ENCODE assay signal across 11 cellular contexts in the genomic region with DNA sequence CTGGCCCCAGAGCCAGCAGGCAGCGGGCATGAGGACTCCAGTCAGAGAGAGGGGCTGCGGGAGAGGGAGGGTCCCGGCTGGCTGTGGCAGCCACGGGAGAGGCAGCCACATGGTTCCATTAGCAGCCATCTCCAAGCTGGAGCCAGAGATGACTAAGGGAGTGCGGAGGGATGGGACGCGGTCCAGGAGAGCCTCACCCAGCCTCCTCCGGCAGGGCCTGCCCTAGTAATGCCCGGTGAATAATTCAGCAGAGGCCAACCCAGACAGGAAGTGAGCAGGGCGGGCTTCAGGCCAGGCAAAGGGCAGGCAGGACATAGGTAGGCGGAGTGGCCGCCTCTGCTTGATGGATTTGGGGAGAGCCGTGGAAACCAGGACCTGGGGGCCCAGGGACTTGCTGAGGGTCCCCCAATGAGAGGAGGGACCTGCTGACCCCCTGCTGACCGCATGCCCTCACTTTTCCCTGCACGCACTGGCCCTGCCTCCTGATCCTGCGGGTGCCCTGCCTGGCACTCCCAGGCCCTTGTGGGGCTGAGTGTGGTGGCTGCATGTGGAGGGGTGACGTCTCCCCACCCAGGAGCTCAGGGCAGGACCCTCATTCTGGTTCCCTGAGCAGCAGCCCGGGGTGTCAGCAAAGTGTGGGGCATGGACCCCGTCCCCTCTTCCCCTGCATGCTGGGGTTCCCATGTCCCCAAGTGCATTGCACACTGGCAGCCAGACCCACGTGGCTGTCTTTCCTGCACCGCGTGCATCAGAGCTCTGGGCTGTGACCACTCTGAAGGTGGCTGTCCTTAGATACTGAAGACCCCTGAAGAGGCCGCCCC. TPM values are rescaled to one million over a fixed set of nuclear protein-coding genes. Genes with fewer than 3 reads are reported as not detected.
DNase-seq lines count a peak whose midpoint lies in the region; ATAC-seq, FAIRE-seq and TF ChIP-seq lines count a peak whose summit lies in the region.
"Had no signal": no experiment of that assay in that cellular context is flagged by ENCODE, and none has a peak within 500 bp of the region (broad histone marks: within the 10 kb centered on the region; RNA-seq: fewer than 3 reads in every experiment).

No MANE protein-coding gene starts in this region.

- peak; percentile 97 for DNase-seq in A172 (ENCODE audit: low spot score)
- DNase-seq in HS-5 (ENCODE audit: low read depth), result peak; percentile 79
- DNase-seq in astrocyte of the hippocampus (ENCODE audit: low read depth, low spot score), result peak; percentile 41
- DNase-seq in keratinocyte (ENCODE audit: low read depth, low spot score), result no peak
- DNase-seq in stimulated activated CD4-positive, alpha-beta T cell treated with anti-CD3 and anti-CD28 coated beads, Interleukin-2, amount 100 ng/mL, for 48 hours, result no peak
- no peak for DNase-seq in nucleus accumbens (lab: John Stamatoyannopoulos, UW)
- no peak for DNase-seq in CD8-positive, alpha-beta T cell
- DNase-seq: activated CD4-positive, alpha-beta T cell treated with anti-CD3 and anti-CD28 coated beads for 36 hours; activated naive CD4-positive, alpha-beta T cell treated with anti-CD3 and anti-CD28 coated beads for 36 hours; stimulated activated naive CD8-positive, alpha-beta T cell treated with anti-CD3 and anti-CD28 coated beads, Interleukin-15, Interleukin-2, amounts not matched to agents 100 U/mL and 50 U/mL, for 24 hours had no signal

- no peak overlapping the region for H2AFZ ChIP-seq in keratinocyte (ENCODE audit: control insufficient read depth, low read length)

- CTCF ChIA-PET in CD8-positive, alpha-beta T cell (lab: Charles Lee), result interaction anchor here (0.6 kb wide), 1 partner anchor 12 kb away, joined by 3 read pairs; no protein-coding TSS in a partner anchor

- no peaks in the 10 kb centered on the region for H3K9me3 ChIP-seq in keratinocyte (ENCODE audit: control insufficient read depth, low read depth, low read length)
- H3K9me3 ChIP-seq in CD8-positive, alpha-beta T cell (ENCODE audit: low read length), result no peaks in the 10 kb centered on the region

- intact Hi-C loops in CD8-positive, alpha-beta T cell (cut with DNase I, micrococcal nuclease), result no loop called here

- ATAC-seq in GM19395 (IDR thresholded peaks at IDR 0.05; ENCODE audit: unreplicated experiment), result no peak
- no peak for ATAC-seq in CD8-positive, alpha-beta T cell
- ATAC-seq: activated CD4-positive, alpha-beta T cell treated with anti-CD3 and anti-CD28 coated beads for 36 hours; stimulated activated naive CD8-positive, alpha-beta T cell treated with anti-CD3 and anti-CD28 coated beads, Interleukin-15, Interleukin-2, amounts not matched to agents 100 U/mL and 50 U/mL, for 24 hours had no signal

- H3K4me1 Mint-ChIP-seq in CD8-positive, alpha-beta T cell (ENCODE audit: low read depth), result no peaks in the 10 kb centered on the region

- no peak overlapping the region for H3K4me3 Mint-ChIP-seq in CD8-positive, alpha-beta T cell
- H3K4me3 Mint-ChIP-seq: activated CD4-positive, alpha-beta T cell treated with anti-CD3 and anti-CD28 coated beads for 36 hours; activated naive CD4-positive, alpha-beta T cell treated with anti-CD3 and anti-CD28 coated beads for 36 hours had no signal

- no peaks in the 10 kb centered on the region for H3K36me3 Mint-ChIP-seq in CD8-positive, alpha-beta T cell

- no peaks in the 10 kb centered on the region for H3K9me3 Mint-ChIP-seq in CD8-positive, alpha-beta T cell
- H3K9me3 Mint-ChIP-seq: activated naive CD4-positive, alpha-beta T cell treated with anti-CD3 and anti-CD28 coated beads for 36 hours had no signal

- POLR2A ChIA-PET in CD8-positive, alpha-beta T cell (lab: Charles Lee), result no interaction called here

- no peak overlapping the region for H3K9ac ChIP-seq in keratinocyte (ENCODE audit: control insufficient read depth, extremely low read depth, insufficient read depth, low read length)

- no peak overlapping the region for H3K27ac Mint-ChIP-seq in CD8-positive, alpha-beta T cell
- H3K27ac Mint-ChIP-seq: activated CD4-positive, alpha-beta T cell treated with anti-CD3 and anti-CD28 coated beads for 36 hours; activated naive CD4-positive, alpha-beta T cell treated with anti-CD3 and anti-CD28 coated beads for 36 hours had no signal

- no peaks in the 10 kb centered on the region for H3K9me1 ChIP-seq in keratinocyte (ENCODE audit: control insufficient read depth, extremely low read depth, insufficient read depth, low read length)

- peaks cover 10% of the 10 kb centered on the region for H3K4me1 ChIP-seq in keratinocyte (ENCODE audit: control insufficient read depth, extremely low read depth, insufficient read depth, low read length)
- no peaks in the 10 kb centered on the region for H3K4me1 ChIP-seq in CD8-positive, alpha-beta T cell (ENCODE audit: insufficient read depth, low read length)

- no peak for TF ChIP-seq CTCF in keratinocyte (optimal IDR thresholded peaks at IDR 0.05 in 1 of 3, IDR thresholded peaks at IDR 0.05 in 1 of 3, conservative IDR thresholded peaks at IDR 0.05 in 1 of 3; ENCODE audit: extremely low read depth in 1 of 3, insufficient read depth in 2 of 3, low read length in 3 of 3)
- no peak for TF ChIP-seq CTCF in CD8-positive, alpha-beta T cell (IDR thresholded peaks at IDR 0.05)

- FAIRE-seq in keratinocyte (lab: Jason Lieb, UNC), result peak; percentile 23

- H3K27me3 Mint-ChIP-seq in CD8-positive, alpha-beta T cell (ENCODE audit: low read depth), result peaks cover 35% of the 10 kb centered on the region

- no peaks in the 10 kb centered on the region for H3K36me3 ChIP-seq in keratinocyte (ENCODE audit: control insufficient read depth in 2 of 2, extremely low read depth in 1 of 2, insufficient read depth in 2 of 2, low read length in 2 of 2)
- H3K36me3 ChIP-seq in CD8-positive, alpha-beta T cell (ENCODE audit: insufficient read depth, low read length), result no peaks in the 10 kb centered on the region

- no peak overlapping the region for H3K4me2 ChIP-seq in keratinocyte (ENCODE audit: control insufficient read depth, extremely low read depth, insufficient read depth, low read depth, low read length)

- no peaks in the 10 kb centered on the region for H3K79me2 ChIP-seq in keratinocyte (ENCODE audit: control insufficient read depth, insufficient read depth, low read length)

- dilution Hi-C loops in keratinocyte (cut with MboI; ENCODE audit: extremely low pct_ligation_motif_present, low sequenced_read_pairs), result no loop called here

- H3K27me3 ChIP-seq in keratinocyte (ENCODE audit: control insufficient read depth, extremely low read depth, insufficient read depth, low read length), result peaks cover 12% of the 10 kb centered on the region
- H3K27me3 ChIP-seq in CD8-positive, alpha-beta T cell (ENCODE audit: insufficient read depth, low read length), result no peaks in the 10 kb centered on the region

- H3K27ac ChIP-seq in keratinocyte (ENCODE audit: control insufficient read depth, insufficient read depth, low read length), result no peak overlapping the region
- no peak overlapping the region for H3K27ac ChIP-seq in CD8-positive, alpha-beta T cell (ENCODE audit: low read depth, low read length)

- H4K20me1 ChIP-seq in keratinocyte (ENCODE audit: control insufficient read depth, extremely low read depth, insufficient read depth, low read length), result no peaks in the 10 kb centered on the region

- no peak overlapping the region for H3K4me3 ChIP-seq in keratinocyte (ENCODE audit: control insufficient read depth in 2 of 3, extremely low read depth in 1 of 3, insufficient read depth in 2 of 3, low read depth in 1 of 3, low read length in 3 of 3)
- H3K4me3 ChIP-seq in CD8-positive, alpha-beta T cell (ENCODE audit: low read depth, low read length), result no peak overlapping the region

RNA-seq across cellular contexts. Expression of a gene that starts 51.8 kb away (rescaled TPM):
- total RNA-seq in A172 (2014; rRNA removed; shearing (Covaris generic)), result 26.5 and 34.8 TPM in 2 replicates
- 0.43 to 1.8 TPM (median 1.4 TPM) in 3 replicates for polyA plus RNA-seq in keratinocyte
- 19.0 TPM for polyA plus RNA-seq in keratinocyte (2011; ENCODE audit: low read depth)
- polyA plus RNA-seq in keratinocyte (2011; cell fraction: cytosol; rRNA removed), result 0.28 and 0.35 TPM in 2 replicates
- polyA plus RNA-seq in keratinocyte (2011; cell fraction: nucleus; rRNA removed), result 1.6 and 2.7 TPM in 2 replicates
- polyA plus RNA-seq in keratinocyte (2012; ENCODE audit: low replicate concordance), result 1.1 and 42.6 TPM in 2 replicates
- 0.96 to 1.7 TPM (median 1.1 TPM) in 3 replicates for polyA minus RNA-seq in keratinocyte
- polyA minus RNA-seq in keratinocyte (2011; cell fraction: cytosol; rRNA and poly(A)+ RNA removed), result 4.6 TPM
- polyA minus RNA-seq in keratinocyte (2011; cell fraction: nucleus; rRNA and poly(A)+ RNA removed), result 1.7 and 1.8 TPM in 2 replicates
- total RNA-seq in CD8-positive, alpha-beta T cell, result 1 to 10 TPM; 4.5 to 4.7 TPM

Comparison
In these comparisons a context has a peak if more than half of its experiments do, and no peak if none do; other contexts are left out.
1. DNase-seq: peak in A172 (single experiment), HS-5 (single experiment) and astrocyte of the hippocampus (single experiment); none in keratinocyte (single experiment), stimulated activated CD4-positive, alpha-beta T cell treated with anti-CD3 and anti-CD28 coated beads, Interleukin-2, amount 100 ng/mL, for 48 hours (0 of 2), nucleus accumbens (0 of 56) and CD8-positive, alpha-beta T cell (0 of 7).